ENCODE assay signal across 9 cellular contexts in the genomic region with DNA sequence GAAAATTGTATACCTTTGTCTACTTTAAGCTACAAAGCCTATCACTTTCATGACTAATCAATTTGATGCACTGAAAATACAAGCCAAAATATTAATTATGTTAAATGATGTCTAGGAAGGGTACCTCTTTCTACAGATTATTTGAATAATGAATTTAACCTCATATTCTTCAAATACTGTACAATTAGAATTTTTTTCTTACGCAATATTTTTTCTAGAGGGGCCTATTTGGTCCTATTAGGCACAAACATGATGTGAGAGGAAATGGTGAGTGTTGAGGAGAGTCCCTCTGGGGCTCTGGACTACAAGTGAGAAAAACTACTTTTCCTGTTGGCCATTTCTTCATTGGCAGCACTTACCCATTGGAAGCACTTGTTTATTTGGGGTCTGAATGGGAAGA. TPM values are rescaled to one million over a fixed set of nuclear protein-coding genes. Genes with fewer than 3 reads are reported as not detected.
"Had no signal": no experiment of that assay in that cellular context is flagged by ENCODE, and none has a peak within 500 bp of the region (broad histone marks: within the 10 kb centered on the region; RNA-seq: fewer than 3 reads in every experiment).

No MANE protein-coding gene starts in this region.

- ATAC-seq: GM12878 had no signal

- DNase-seq: GDM1, GF-D8 had no signal

- FAIRE-seq: G401.6, GM12878, GM12891, GM12892, GM18507, GM19239 had no signal

- H3K4me3 ChIP-seq: GM12878 had no signal

RNA-seq across cellular contexts. Expression of a gene that starts 5.4 kb away (rescaled TPM):
- total RNA-seq: G401 had no signal
